Comparison of ENCODE assay signal across 9 cellular contexts in genomic region chr2:62478093-62478580, GRCh38. TPM values are rescaled to one million over a fixed set of nuclear protein-coding genes. Genes with fewer than 3 reads are reported as not detected.
DNase-seq lines count a peak whose midpoint lies in the region; ATAC-seq and TF ChIP-seq lines count a peak whose summit lies in the region.
"Had no signal": no experiment of that assay in that cellular context is flagged by ENCODE, and none has a peak within 500 bp of the region (broad histone marks: within the 10 kb centered on the region; RNA-seq: fewer than 3 reads in every experiment).

No MANE protein-coding gene starts in this region.

- H3K4me1 ChIP-seq in lung (ENCODE audit: control insufficient read depth in 2 of 2, insufficient read depth in 2 of 2, low read length in 2 of 2) (peaks cover 5 to 19% of the 10 kb centered on the region in 2 donors), upper lobe of right lung (peaks cover 40% of the 10 kb centered on the region)

- H3K9me3 ChIP-seq in lung (ENCODE audit: control insufficient read depth in 2 of 2, insufficient read depth in 1 of 2, low read length in 1 of 2) (no peaks in the 10 kb centered on the region), upper lobe of right lung (no peaks in the 10 kb centered on the region)

- H3K4me3 ChIP-seq in choroid plexus epithelial cell (ENCODE audit: low read depth, low read length) (no peak overlapping the region), lung (no peak overlapping the region), upper lobe of right lung (no peak overlapping the region)

- DNase-seq in NAMALWA (ENCODE audit: low spot score), result peak; percentile 27
- peak; percentile 64 for DNase-seq in choroid plexus epithelial cell (ENCODE audit: low read depth)
- DNase-seq in lung (ENCODE audit: low spot score), result no peak
- no peak for DNase-seq in upper lobe of right lung
- no peak for DNase-seq in SW 1271 (lab: John Stamatoyannopoulos, UW)
- no peak for DNase-seq in NCI-H345 (lab: John Stamatoyannopoulos, UW)
- no peak for DNase-seq in activated effector memory CD4-positive, alpha-beta T cell treated with anti-CD3 and anti-CD28 coated beads, Interleukin-2, amount 50 U/mL, for 16 hours
- DNase-seq: NCI-H2029 had no signal

- H3K36me3 ChIP-seq in lung (ENCODE audit: control insufficient read depth in 2 of 2, insufficient read depth in 2 of 2, low read length in 2 of 2), result no peaks in the 10 kb centered on the region
- no peaks in the 10 kb centered on the region for H3K36me3 ChIP-seq in upper lobe of right lung

- intact Hi-C loops in upper lobe of right lung (cut with DNase I), result no loop called here

- ATAC-seq in lung (ENCODE audit: insufficient read depth, low FRiP score), result peak; percentile 73
- peak; percentile 84 for ATAC-seq in upper lobe of right lung
- ATAC-seq in HG03139 (IDR thresholded peaks at IDR 0.05; ENCODE audit: unreplicated experiment), result no peak

- H3K27ac ChIP-seq in lung (ENCODE audit: low read depth in 1 of 2, low read length in 1 of 2) (peak overlapping the region in 1 of 2 donors; percentile 58), upper lobe of right lung (peak overlapping the region; percentile 56)

- TF ChIP-seq CTCF in choroid plexus epithelial cell (conservative IDR thresholded peaks at IDR 0.05; ENCODE audit: low read depth, low read length) (no peak), lung (IDR thresholded peaks at IDR 0.05; ENCODE audit: control extremely low read depth, extremely low read depth) (no peak), upper lobe of right lung (IDR thresholded peaks at IDR 0.05) (no peak)

- WGBS in lung, 2 donors, result 10 to 19% methylated on average over 3 of the region's 3 CpGs

- H3K27me3 ChIP-seq in lung (ENCODE audit: control insufficient read depth, insufficient read depth), result no peaks in the 10 kb centered on the region
- no peaks in the 10 kb centered on the region for H3K27me3 ChIP-seq in upper lobe of right lung

RNA-seq across cellular contexts. Expression of gene TMEM17, which starts 27.9 kb away (rescaled TPM):
- total RNA-seq in lung (1 to 10 TPM; 3.2 to 3.9 TPM), upper lobe of right lung (2.0 TPM)
- polyA plus RNA-seq in lung, result 1 to 10 TPM; 1.6 to 2.1 TPM

Comparison
In these comparisons a context has a peak if more than half of its experiments do, and no peak if none do; other contexts are left out.
1. DNase-seq: peak in NAMALWA (single experiment) and choroid plexus epithelial cell (single experiment); none in lung (single experiment), upper lobe of right lung (single experiment), SW 1271 (0 of 2), NCI-H345 (single experiment) and activated effector memory CD4-positive, alpha-beta T cell treated with anti-CD3 and anti-CD28 coated beads, Interleukin-2, amount 50 U/mL, for 16 hours (single experiment).